Comparison of ENCODE assay signal across 14 cellular contexts in genomic region chr13:101150998-101151397, GRCh38.
DNase-seq lines count a peak whose midpoint lies in the region; TF ChIP-seq lines count a peak whose summit lies in the region.
"Had no signal": no experiment of that assay in that cellular context is flagged by ENCODE, and none has a peak within 500 bp of the region (broad histone marks: within the 10 kb centered on the region; RNA-seq: fewer than 3 reads in every experiment).

No MANE protein-coding gene starts in this region.

- H3K23ac ChIP-seq in mesendoderm (ENCODE audit: low read length) (no peak overlapping the region), trophoblast cell (ENCODE audit: low read length) (no peak overlapping the region)

- no peaks in the 10 kb centered on the region for H3K4me1 ChIP-seq in mesendoderm (ENCODE audit: control insufficient read depth, low read depth, low read length)
- no peaks in the 10 kb centered on the region for H3K4me1 ChIP-seq in trophoblast cell (ENCODE audit: control insufficient read depth in 1 of 2, insufficient read depth in 2 of 2, low read length in 2 of 2)
- H3K4me1 ChIP-seq: BLaER1 had no signal

- no peak overlapping the region for H2BK120ac ChIP-seq in mesendoderm (ENCODE audit: low read depth, low read length)
- H2BK120ac ChIP-seq in trophoblast cell (ENCODE audit: insufficient read depth, low read length, poor library complexity): no peak overlapping the region

- H4K8ac ChIP-seq in mesendoderm (ENCODE audit: low read depth, low read length) (no peak overlapping the region), trophoblast cell (ENCODE audit: low read depth, low read length) (no peak overlapping the region)

- H3K79me2 ChIP-seq in mesendoderm (ENCODE audit: control insufficient read depth, insufficient read depth, low read length) (no peaks in the 10 kb centered on the region), trophoblast cell (ENCODE audit: control insufficient read depth, insufficient read depth, low read length, poor library complexity) (no peaks in the 10 kb centered on the region)

- H3K14ac ChIP-seq in trophoblast cell (ENCODE audit: low read length): no peak overlapping the region

- H3K9me3 ChIP-seq in MG63 (no peaks in the 10 kb centered on the region), trophoblast cell (ENCODE audit: insufficient read depth, low read depth, low read length) (no peaks in the 10 kb centered on the region)
- H3K9me3 ChIP-seq: BLaER1 had no signal

- H2BK15ac ChIP-seq in mesendoderm (replicated peaks; ENCODE audit: low read depth): no peak overlapping the region

- no peak overlapping the region for H4K5ac ChIP-seq in mesendoderm (ENCODE audit: low read length)

- no peaks in the 10 kb centered on the region for H3K36me3 ChIP-seq in MG63
- H3K36me3 ChIP-seq in brain microvascular endothelial cell (replicated peaks): no peaks in the 10 kb centered on the region
- H3K36me3 ChIP-seq in mesendoderm (ENCODE audit: control insufficient read depth, insufficient read depth, low read length): no peaks in the 10 kb centered on the region
- no peaks in the 10 kb centered on the region for H3K36me3 ChIP-seq in trophoblast cell (ENCODE audit: control insufficient read depth in 1 of 2, insufficient read depth in 2 of 2, low read length in 2 of 2)
- H3K36me3 ChIP-seq: BLaER1 had no signal

- H3K27me3 ChIP-seq in MG63 (no peaks in the 10 kb centered on the region), brain microvascular endothelial cell (replicated peaks) (no peaks in the 10 kb centered on the region), mesendoderm (ENCODE audit: insufficient read depth, low read length, poor library complexity) (no peaks in the 10 kb centered on the region), trophoblast cell (ENCODE audit: insufficient read depth, low read length) (no peaks in the 10 kb centered on the region)
- H3K27me3 ChIP-seq: BLaER1 had no signal

- WGBS in mesendoderm (ENCODE audit: extremely low coverage, insufficient coverage, low lambda C conversion rate): no CpG with 5 or more reads among the region's 7 CpGs
- no CpG with 5 or more reads among the region's 7 CpGs for WGBS in trophoblast cell (ENCODE audit: extremely low coverage, insufficient coverage, insufficient read length)

- no peak overlapping the region for H3K4me2 ChIP-seq in mesendoderm (ENCODE audit: low read length)
- no peak overlapping the region for H3K4me2 ChIP-seq in trophoblast cell (ENCODE audit: low read length)
- H3K4me2 ChIP-seq: BLaER1 had no signal

- H3K9ac ChIP-seq in mesendoderm (ENCODE audit: low read length) (no peak overlapping the region), trophoblast cell (ENCODE audit: low read length) (no peak overlapping the region)
- H3K9ac ChIP-seq: BLaER1 had no signal

- H4K12ac ChIP-seq in trophoblast cell (ENCODE audit: low read depth, low read length): no peak overlapping the region

- no peak overlapping the region for H3K27ac ChIP-seq in brain microvascular endothelial cell
- H3K27ac ChIP-seq in mesendoderm (ENCODE audit: low read depth, low read length): no peak overlapping the region
- no peak overlapping the region for H3K27ac ChIP-seq in trophoblast cell (ENCODE audit: low read depth, low read length)
- H3K27ac ChIP-seq: BLaER1, epithelial cell of prostate had no signal

- in situ Hi-C loops in brain microvascular endothelial cell (cut with HindIII; ENCODE audit: low pct_ligation_motif_present, low sequenced_read_pairs): no loop called here

- H2AFZ ChIP-seq in trophoblast cell (ENCODE audit: insufficient read depth, low read length, poor library complexity): no peak overlapping the region

- peak; percentile 44 for DNase-seq in AG08395 (ENCODE audit: low spot score)
- peak; percentile 8 for DNase-seq in MG63
- DNase-seq in brain microvascular endothelial cell: peak; percentile 49
- peak; percentile 37 for DNase-seq in mesendoderm
- no peak for DNase-seq in activated CD4-positive, alpha-beta T cell treated with anti-CD3 and anti-CD28 coated beads, Interleukin-2, amount 50 U/mL, for 4 hours
- DNase-seq in T-helper 9 cell: no peak
- DNase-seq in trophoblast cell: no peak
- no peak for DNase-seq in central memory CD4-positive, alpha-beta T cell
- DNase-seq: activated CD4-positive, alpha-beta T cell treated with anti-CD3 and anti-CD28 coated beads for 4 hours; GDM1; KG1; stimulated activated CD4-positive, alpha-beta T cell treated with anti-CD3 and anti-CD28 coated beads, Interleukin-12 subunit alpha, Interleukin-12 subunit beta, amount 100 ng/mL, for 4 hours had no signal

- no peak overlapping the region for H3K4ac ChIP-seq in mesendoderm (ENCODE audit: low read depth, low read length)
- H3K4ac ChIP-seq in trophoblast cell (ENCODE audit: low read depth, low read length): no peak overlapping the region

- H2BK12ac ChIP-seq in trophoblast cell (ENCODE audit: low read length): no peak overlapping the region

- no peak overlapping the region for H2BK5ac ChIP-seq in mesendoderm (ENCODE audit: low read length)
- H2BK5ac ChIP-seq in trophoblast cell (ENCODE audit: low read depth, low read length, poor library complexity): no peak overlapping the region

- no peak overlapping the region for H4K91ac ChIP-seq in trophoblast cell (ENCODE audit: low read depth, low read length)

- no peak for TF ChIP-seq CTCF in brain microvascular endothelial cell (IDR thresholded peaks at IDR 0.05; ENCODE audit: low read depth, low read length, missing control alignments)

- H3K18ac ChIP-seq in mesendoderm (ENCODE audit: low read length) (no peak overlapping the region), trophoblast cell (ENCODE audit: low read length) (no peak overlapping the region)

- H3K4me3 ChIP-seq in MG63: no peak overlapping the region
- H3K4me3 ChIP-seq in brain microvascular endothelial cell (ENCODE audit: low read depth, low read length): no peak overlapping the region
- H3K4me3 ChIP-seq in mesendoderm (ENCODE audit: low read length): no peak overlapping the region
- no peak overlapping the region for H3K4me3 ChIP-seq in trophoblast cell (ENCODE audit: low read depth, low read length)
- H3K4me3 ChIP-seq: BLaER1 had no signal

- H2AK5ac ChIP-seq in mesendoderm (ENCODE audit: low read length): no peak overlapping the region
- H2AK5ac ChIP-seq in trophoblast cell (ENCODE audit: low read length): no peak overlapping the region

- H3K79me1 ChIP-seq in mesendoderm (ENCODE audit: low read length): no peaks in the 10 kb centered on the region
- no peaks in the 10 kb centered on the region for H3K79me1 ChIP-seq in trophoblast cell (ENCODE audit: low read length)

- no peak overlapping the region for H3K56ac ChIP-seq in mesendoderm (ENCODE audit: low read length)

Comparison
In these comparisons a context has a peak if more than half of its experiments do, and no peak if none do; other contexts are left out.
1. DNase-seq: peak in AG08395 (single experiment), MG63 (single experiment), brain microvascular endothelial cell (single experiment) and mesendoderm (single experiment); none in activated CD4-positive, alpha-beta T cell treated with anti-CD3 and anti-CD28 coated beads, Interleukin-2, amount 50 U/mL, for 4 hours (0 of 2), T-helper 9 cell (single experiment), trophoblast cell (0 of 2) and central memory CD4-positive, alpha-beta T cell (single experiment).